1 cellular context compared by ENCODE assay signal in genomic region chr6:25270559-25270958, GRCh38.
A peak's percentile ranks its signal among the peaks of the same experiment; 100 is the strongest.
TF ChIP-seq lines count a peak whose summit lies in the region.

No MANE protein-coding gene starts in this region.

TF ChIP-seq in HepG2, 621 proteins besides CTCF, POLR2A, EP300 and RAD21 (continued from another document and continues in another):
- TF ChIP-seq PATZ1 (CRISPR knock-in tag; IDR thresholded peaks at IDR 0.05) (peak; percentile 61; the same call in 1 of the 2 replicates), HNRNPLL (IDR thresholded peaks at IDR 0.05; ENCODE audit: low read depth, low read length, poor library complexity, severe bottlenecking) (no peak), ZNF761 (CRISPR knock-in tag; conservative IDR thresholded peaks at IDR 0.05) (no peak), CREBL2 (CRISPR knock-in tag; IDR thresholded peaks at IDR 0.05; ENCODE audit: borderline replicate concordance) (no peak), ZNF329 (CRISPR knock-in tag; IDR thresholded peaks at IDR 0.05; ENCODE audit: low read depth) (no peak), CERS6 (CRISPR knock-in tag; IDR thresholded peaks at IDR 0.05) (no peak), U2AF2 (IDR thresholded peaks at IDR 0.05; ENCODE audit: low read depth, low read length) (no peak), RBAK (CRISPR knock-in tag; IDR thresholded peaks at IDR 0.05) (no peak), SKIL (CRISPR knock-in tag; IDR thresholded peaks at IDR 0.05; ENCODE audit: borderline replicate concordance) (no peak), FLYWCH1 (CRISPR knock-in tag; IDR thresholded peaks at IDR 0.05) (no peak), NR2C2 (CRISPR knock-in tag; IDR thresholded peaks at IDR 0.05; ENCODE audit: borderline replicate concordance) (no peak), ZNF557 (CRISPR knock-in tag; IDR thresholded peaks at IDR 0.05) (no peak), ZNF704 (CRISPR knock-in tag; IDR thresholded peaks at IDR 0.05; ENCODE audit: borderline replicate concordance) (no peak), FOSL2 (CRISPR knock-in tag; IDR thresholded peaks at IDR 0.05) (peak; percentile 40), MLLT10 (CRISPR knock-in tag; IDR thresholded peaks at IDR 0.05) (no peak), TGIF2 (CRISPR knock-in tag; IDR thresholded peaks at IDR 0.05) (no peak), ZNF605 (CRISPR knock-in tag; IDR thresholded peaks at IDR 0.05) (no peak), MAF1 (CRISPR knock-in tag; IDR thresholded peaks at IDR 0.05; ENCODE audit: borderline replicate concordance) (no peak), USF2 (IDR thresholded peaks at IDR 0.05; ENCODE audit: low read depth, low read length) (no peak), USF2 (CRISPR knock-in tag; IDR thresholded peaks at IDR 0.05; ENCODE audit: borderline replicate concordance) (no peak), PHB2 (IDR thresholded peaks at IDR 0.05; ENCODE audit: partially characterized antibody) (no peak), ZNF749 (CRISPR knock-in tag; IDR thresholded peaks at IDR 0.05; ENCODE audit: borderline replicate concordance) (no peak), ZBTB7A (CRISPR knock-in tag; IDR thresholded peaks at IDR 0.05) (no peak), ZNF232 (CRISPR knock-in tag; IDR thresholded peaks at IDR 0.05; ENCODE audit: borderline replicate concordance) (no peak), ZFP90 (CRISPR knock-in tag; IDR thresholded peaks at IDR 0.05; ENCODE audit: borderline replicate concordance) (no peak), HNF1B (CRISPR knock-in tag; IDR thresholded peaks at IDR 0.05) (no peak), ATM (IDR thresholded peaks at IDR 0.05; ENCODE audit: borderline replicate concordance) (no peak), FOXP1 (IDR thresholded peaks at IDR 0.05) (no peak), FOXP1 (CRISPR knock-in tag; IDR thresholded peaks at IDR 0.05) (peak; percentile 76), ZNF839 (CRISPR knock-in tag; IDR thresholded peaks at IDR 0.05; ENCODE audit: borderline replicate concordance) (no peak), GATAD2A (CRISPR knock-in tag; IDR thresholded peaks at IDR 0.05) (peak; percentile 82), PAWR (CRISPR knock-in tag; IDR thresholded peaks at IDR 0.05; ENCODE audit: borderline replicate concordance) (no peak), ZNF335 (CRISPR knock-in tag; IDR thresholded peaks at IDR 0.05) (no peak), ZNF800 (CRISPR knock-in tag; IDR thresholded peaks at IDR 0.05) (no peak), MLX (CRISPR knock-in tag; IDR thresholded peaks at IDR 0.05) (0 out of 2 replicates have a peak, but pooled peaks have one; percentile 40), STAT5B (CRISPR knock-in tag; IDR thresholded peaks at IDR 0.05) (no peak), RCOR2 (CRISPR knock-in tag; IDR thresholded peaks at IDR 0.05) (no peak), ZBTB7B (CRISPR knock-in tag; IDR thresholded peaks at IDR 0.05) (0 out of 2 replicates have a peak, but pooled peaks have one; percentile 63), PHF21A (CRISPR knock-in tag; IDR thresholded peaks at IDR 0.05) (0 out of 2 replicates have a peak, but pooled peaks have one; percentile 37), ZNF878 (CRISPR knock-in tag; IDR thresholded peaks at IDR 0.05) (no peak), ZNF879 (CRISPR knock-in tag; IDR thresholded peaks at IDR 0.05) (no peak), U2AF1 (optimal IDR thresholded peaks at IDR 0.05; ENCODE audit: low read depth, low read length) (no peak), HHEX (CRISPR knock-in tag; IDR thresholded peaks at IDR 0.05) (peak; percentile 64; the same call in 1 of the 2 replicates), FUBP1 (CRISPR knock-in tag; IDR thresholded peaks at IDR 0.05; ENCODE audit: borderline replicate concordance) (no peak), HNF1A (IDR thresholded peaks at IDR 0.05; ENCODE audit: low read depth) (no peak; the same call in 1 of the 2 replicates), HNF1A (CRISPR knock-in tag; IDR thresholded peaks at IDR 0.05; ENCODE audit: borderline replicate concordance) (0 out of 2 replicates have a peak, but pooled peaks have one; percentile 23)
